1 cellular context compared by ENCODE assay signal in the genomic region with DNA sequence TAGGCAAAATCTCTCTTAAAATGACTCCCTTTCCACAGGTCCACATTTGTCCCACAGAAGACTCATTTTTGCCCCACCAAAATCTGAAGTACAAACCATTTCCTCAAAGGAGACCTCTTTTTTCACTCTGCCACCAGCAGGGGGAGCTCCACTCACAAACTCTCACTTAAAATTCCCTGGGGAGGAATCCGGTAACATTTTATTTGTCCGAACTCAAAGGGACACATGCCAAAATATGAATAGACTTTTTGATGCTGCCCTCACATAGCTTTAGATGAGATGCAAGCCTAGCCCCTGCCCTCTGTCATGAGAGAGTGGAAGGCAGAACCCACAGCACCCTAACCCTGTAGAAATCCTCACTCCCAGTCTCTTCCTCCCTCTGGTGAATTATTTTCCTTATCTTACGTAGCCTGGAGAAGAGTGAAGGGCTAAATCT.
TF ChIP-seq lines count a peak whose summit lies in the region.

No MANE protein-coding gene starts in this region.

TF ChIP-seq in GM12878, 131 proteins besides CTCF, POLR2A, EP300 and RAD21 (continued from another document):
- TF ChIP-seq, protein P1, sequence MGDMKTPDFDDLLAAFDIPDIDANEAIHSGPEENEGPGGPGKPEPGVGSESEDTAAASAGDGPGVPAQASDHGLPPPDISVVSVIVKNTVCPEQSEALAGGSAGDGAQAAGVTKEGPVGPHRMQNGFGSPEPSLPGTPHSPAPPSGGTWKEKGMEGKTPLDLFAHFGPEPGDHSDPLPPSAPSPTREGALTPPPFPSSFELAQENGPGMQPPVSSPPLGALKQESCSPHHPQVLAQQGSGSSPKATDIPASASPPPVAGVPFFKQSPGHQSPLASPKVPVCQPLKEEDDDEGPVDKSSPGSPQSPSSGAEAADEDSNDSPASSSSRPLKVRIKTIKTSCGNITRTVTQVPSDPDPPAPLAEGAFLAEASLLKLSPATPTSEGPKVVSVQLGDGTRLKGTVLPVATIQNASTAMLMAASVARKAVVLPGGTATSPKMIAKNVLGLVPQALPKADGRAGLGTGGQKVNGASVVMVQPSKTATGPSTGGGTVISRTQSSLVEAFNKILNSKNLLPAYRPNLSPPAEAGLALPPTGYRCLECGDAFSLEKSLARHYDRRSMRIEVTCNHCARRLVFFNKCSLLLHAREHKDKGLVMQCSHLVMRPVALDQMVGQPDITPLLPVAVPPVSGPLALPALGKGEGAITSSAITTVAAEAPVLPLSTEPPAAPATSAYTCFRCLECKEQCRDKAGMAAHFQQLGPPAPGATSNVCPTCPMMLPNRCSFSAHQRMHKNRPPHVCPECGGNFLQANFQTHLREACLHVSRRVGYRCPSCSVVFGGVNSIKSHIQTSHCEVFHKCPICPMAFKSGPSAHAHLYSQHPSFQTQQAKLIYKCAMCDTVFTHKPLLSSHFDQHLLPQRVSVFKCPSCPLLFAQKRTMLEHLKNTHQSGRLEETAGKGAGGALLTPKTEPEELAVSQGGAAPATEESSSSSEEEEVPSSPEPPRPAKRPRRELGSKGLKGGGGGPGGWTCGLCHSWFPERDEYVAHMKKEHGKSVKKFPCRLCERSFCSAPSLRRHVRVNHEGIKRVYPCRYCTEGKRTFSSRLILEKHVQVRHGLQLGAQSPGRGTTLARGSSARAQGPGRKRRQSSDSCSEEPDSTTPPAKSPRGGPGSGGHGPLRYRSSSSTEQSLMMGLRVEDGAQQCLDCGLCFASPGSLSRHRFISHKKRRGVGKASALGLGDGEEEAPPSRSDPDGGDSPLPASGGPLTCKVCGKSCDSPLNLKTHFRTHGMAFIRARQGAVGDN (IDR thresholded peaks at IDR 0.05): no peak
- TF ChIP-seq SIN3A (IDR thresholded peaks at IDR 0.05; ENCODE audit: low read depth, low read length) (no peak), HDAC6 (IDR thresholded peaks at IDR 0.05; ENCODE audit: unreplicated experiment) (no peak), FOS (IDR thresholded peaks at IDR 0.05; ENCODE audit: borderline replicate concordance, extremely low read depth, insufficient read length) (no peak), CHD1 (IDR thresholded peaks at IDR 0.05; ENCODE audit: low read depth, low read length) (no peak), CREB1 (IDR thresholded peaks at IDR 0.05; ENCODE audit: low read depth) (no peak), KLF5 (IDR thresholded peaks at IDR 0.05; ENCODE audit: partially characterized antibody) (no peak), TBL1XR1 (IDR thresholded peaks at IDR 0.05; ENCODE audit: low read depth, low read length) (no peak), FOXK2 (IDR thresholded peaks at IDR 0.05) (no peak), MEF2A (IDR thresholded peaks at IDR 0.05; ENCODE audit: insufficient read depth, low read depth, low read length) (peak; percentile 8; the same call in 1 of the 2 replicates), SMAD5 (IDR thresholded peaks at IDR 0.05; ENCODE audit: low read depth) (no peak), RB1 (IDR thresholded peaks at IDR 0.05; ENCODE audit: borderline replicate concordance) (peak; percentile 82; the same call in 1 of the 2 replicates), SMC3 (IDR thresholded peaks at IDR 0.05; ENCODE audit: borderline replicate concordance, low read length) (peak; percentile 73; the same call in 1 of the 2 replicates), POLR2AphosphoS2 (IDR thresholded peaks at IDR 0.05; ENCODE audit: low read depth, low read length) (no peak), ZNF207 (IDR thresholded peaks at IDR 0.05; ENCODE audit: borderline replicate concordance) (no peak), IRF4 (IDR thresholded peaks at IDR 0.05; ENCODE audit: low read depth, low read length) (no peak), SUZ12 (IDR thresholded peaks at IDR 0.05; ENCODE audit: unreplicated experiment) (no peak), GATAD2B (conservative IDR thresholded peaks at IDR 0.05; ENCODE audit: low read depth) (no peak), PBX3 (IDR thresholded peaks at IDR 0.05; ENCODE audit: insufficient replicate concordance, low read depth, low read length) (no peak), TCF7 (IDR thresholded peaks at IDR 0.05; ENCODE audit: borderline replicate concordance) (no peak), POU2F2 (IDR thresholded peaks at IDR 0.05; ENCODE audit: borderline replicate concordance, low read depth, low read length) (0 out of 3 replicates have a peak, but pooled peaks have one; percentile 19), MAX (IDR thresholded peaks at IDR 0.05; ENCODE audit: low read depth, low read length) (no peak), SRF (IDR thresholded peaks at IDR 0.05; ENCODE audit: low read depth in 2 of 2, low read length in 2 of 2) (no peak), SKIL (IDR thresholded peaks at IDR 0.05; ENCODE audit: low read depth, poor library complexity, severe bottlenecking) (peak; percentile 51), JUNB (IDR thresholded peaks at IDR 0.05) (no peak), CHD2 (IDR thresholded peaks at IDR 0.05; ENCODE audit: borderline replicate concordance, low read depth, low read length) (no peak), LARP7 (IDR thresholded peaks at IDR 0.05) (no peak), ZZZ3 (IDR thresholded peaks at IDR 0.05; ENCODE audit: control insufficient read depth, insufficient read length, low read depth) (no peak), PML (IDR thresholded peaks at IDR 0.05; ENCODE audit: low read length) (no peak), RAD51 (IDR thresholded peaks at IDR 0.05) (no peak)
- TF ChIP-seq, protein P2, sequence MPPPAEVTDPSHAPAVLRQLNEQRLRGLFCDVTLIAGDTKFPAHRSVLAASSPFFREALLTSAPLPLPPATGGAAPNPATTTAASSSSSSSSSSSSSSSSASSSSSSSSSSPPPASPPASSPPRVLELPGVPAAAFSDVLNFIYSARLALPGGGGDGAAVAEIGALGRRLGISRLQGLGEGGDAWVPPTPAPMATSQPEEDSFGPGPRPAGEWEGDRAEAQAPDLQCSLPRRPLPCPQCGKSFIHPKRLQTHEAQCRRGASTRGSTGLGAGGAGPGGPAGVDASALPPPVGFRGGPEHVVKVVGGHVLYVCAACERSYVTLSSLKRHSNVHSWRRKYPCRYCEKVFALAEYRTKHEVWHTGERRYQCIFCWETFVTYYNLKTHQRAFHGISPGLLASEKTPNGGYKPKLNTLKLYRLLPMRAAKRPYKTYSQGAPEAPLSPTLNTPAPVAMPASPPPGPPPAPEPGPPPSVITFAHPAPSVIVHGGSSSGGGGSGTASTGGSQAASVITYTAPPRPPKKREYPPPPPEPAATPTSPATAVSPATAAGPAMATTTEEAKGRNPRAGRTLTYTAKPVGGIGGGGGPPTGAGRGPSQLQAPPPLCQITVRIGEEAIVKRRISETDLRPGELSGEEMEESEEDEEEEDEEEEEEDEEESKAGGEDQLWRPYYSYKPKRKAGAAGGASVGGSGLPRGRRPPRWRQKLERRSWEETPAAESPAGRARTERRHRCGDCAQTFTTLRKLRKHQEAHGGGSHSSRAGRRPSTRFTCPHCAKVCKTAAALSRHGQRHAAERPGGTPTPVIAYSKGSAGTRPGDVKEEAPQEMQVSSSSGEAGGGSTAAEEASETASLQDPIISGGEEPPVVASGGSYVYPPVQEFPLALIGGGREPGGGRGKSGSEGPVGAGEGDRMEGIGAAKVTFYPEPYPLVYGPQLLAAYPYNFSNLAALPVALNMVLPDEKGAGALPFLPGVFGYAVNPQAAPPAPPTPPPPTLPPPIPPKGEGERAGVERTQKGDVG (CRISPR knock-in tag; IDR thresholded peaks at IDR 0.05): no peak
- TF ChIP-seq, protein P3, sequence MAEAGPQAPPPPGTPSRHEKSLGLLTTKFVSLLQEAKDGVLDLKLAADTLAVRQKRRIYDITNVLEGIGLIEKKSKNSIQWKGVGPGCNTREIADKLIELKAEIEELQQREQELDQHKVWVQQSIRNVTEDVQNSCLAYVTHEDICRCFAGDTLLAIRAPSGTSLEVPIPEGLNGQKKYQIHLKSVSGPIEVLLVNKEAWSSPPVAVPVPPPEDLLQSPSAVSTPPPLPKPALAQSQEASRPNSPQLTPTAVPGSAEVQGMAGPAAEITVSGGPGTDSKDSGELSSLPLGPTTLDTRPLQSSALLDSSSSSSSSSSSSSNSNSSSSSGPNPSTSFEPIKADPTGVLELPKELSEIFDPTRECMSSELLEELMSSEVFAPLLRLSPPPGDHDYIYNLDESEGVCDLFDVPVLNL (IDR thresholded peaks at IDR 0.05; ENCODE audit: low read depth, low read length): no peak
- TF ChIP-seq, protein P4, sequence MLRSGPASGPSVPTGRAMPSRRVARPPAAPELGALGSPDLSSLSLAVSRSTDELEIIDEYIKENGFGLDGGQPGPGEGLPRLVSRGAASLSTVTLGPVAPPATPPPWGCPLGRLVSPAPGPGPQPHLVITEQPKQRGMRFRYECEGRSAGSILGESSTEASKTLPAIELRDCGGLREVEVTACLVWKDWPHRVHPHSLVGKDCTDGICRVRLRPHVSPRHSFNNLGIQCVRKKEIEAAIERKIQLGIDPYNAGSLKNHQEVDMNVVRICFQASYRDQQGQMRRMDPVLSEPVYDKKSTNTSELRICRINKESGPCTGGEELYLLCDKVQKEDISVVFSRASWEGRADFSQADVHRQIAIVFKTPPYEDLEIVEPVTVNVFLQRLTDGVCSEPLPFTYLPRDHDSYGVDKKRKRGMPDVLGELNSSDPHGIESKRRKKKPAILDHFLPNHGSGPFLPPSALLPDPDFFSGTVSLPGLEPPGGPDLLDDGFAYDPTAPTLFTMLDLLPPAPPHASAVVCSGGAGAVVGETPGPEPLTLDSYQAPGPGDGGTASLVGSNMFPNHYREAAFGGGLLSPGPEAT (IDR thresholded peaks at IDR 0.05; ENCODE audit: low read depth): 0 out of 2 replicates have a peak, but pooled peaks have one; percentile 17
- TF ChIP-seq, protein P5, sequence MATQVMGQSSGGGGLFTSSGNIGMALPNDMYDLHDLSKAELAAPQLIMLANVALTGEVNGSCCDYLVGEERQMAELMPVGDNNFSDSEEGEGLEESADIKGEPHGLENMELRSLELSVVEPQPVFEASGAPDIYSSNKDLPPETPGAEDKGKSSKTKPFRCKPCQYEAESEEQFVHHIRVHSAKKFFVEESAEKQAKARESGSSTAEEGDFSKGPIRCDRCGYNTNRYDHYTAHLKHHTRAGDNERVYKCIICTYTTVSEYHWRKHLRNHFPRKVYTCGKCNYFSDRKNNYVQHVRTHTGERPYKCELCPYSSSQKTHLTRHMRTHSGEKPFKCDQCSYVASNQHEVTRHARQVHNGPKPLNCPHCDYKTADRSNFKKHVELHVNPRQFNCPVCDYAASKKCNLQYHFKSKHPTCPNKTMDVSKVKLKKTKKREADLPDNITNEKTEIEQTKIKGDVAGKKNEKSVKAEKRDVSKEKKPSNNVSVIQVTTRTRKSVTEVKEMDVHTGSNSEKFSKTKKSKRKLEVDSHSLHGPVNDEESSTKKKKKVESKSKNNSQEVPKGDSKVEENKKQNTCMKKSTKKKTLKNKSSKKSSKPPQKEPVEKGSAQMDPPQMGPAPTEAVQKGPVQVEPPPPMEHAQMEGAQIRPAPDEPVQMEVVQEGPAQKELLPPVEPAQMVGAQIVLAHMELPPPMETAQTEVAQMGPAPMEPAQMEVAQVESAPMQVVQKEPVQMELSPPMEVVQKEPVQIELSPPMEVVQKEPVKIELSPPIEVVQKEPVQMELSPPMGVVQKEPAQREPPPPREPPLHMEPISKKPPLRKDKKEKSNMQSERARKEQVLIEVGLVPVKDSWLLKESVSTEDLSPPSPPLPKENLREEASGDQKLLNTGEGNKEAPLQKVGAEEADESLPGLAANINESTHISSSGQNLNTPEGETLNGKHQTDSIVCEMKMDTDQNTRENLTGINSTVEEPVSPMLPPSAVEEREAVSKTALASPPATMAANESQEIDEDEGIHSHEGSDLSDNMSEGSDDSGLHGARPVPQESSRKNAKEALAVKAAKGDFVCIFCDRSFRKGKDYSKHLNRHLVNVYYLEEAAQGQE (IDR thresholded peaks at IDR 0.05; ENCODE audit: low read depth, low read length): no peak
